Comparison of ENCODE assay signal across 19 cellular contexts in the genomic region with DNA sequence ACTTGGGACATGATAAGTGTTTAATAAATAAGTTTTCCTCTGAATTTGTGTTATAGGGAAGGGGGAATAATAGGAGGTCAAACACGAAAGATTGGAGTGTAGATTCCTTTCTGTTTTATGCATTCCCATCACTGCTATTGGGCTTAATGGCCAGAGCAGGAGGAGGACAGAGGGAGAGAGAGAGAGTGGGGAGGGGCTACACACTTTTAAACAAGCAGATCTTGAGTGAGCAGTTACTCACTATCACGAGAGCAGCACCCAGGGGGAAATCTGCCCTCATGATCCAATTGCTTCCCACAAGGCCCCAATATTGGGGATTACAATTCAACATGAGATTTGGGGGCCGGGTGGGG.
A peak's percentile ranks its signal among the peaks of the same experiment; 100 is the strongest.
DNase-seq lines count a peak whose midpoint lies in the region; ATAC-seq and TF ChIP-seq lines count a peak whose summit lies in the region.
"Had no signal": no experiment of that assay in that cellular context is flagged by ENCODE, and none has a peak within 500 bp of the region (broad histone marks: within the 10 kb centered on the region; RNA-seq: fewer than 3 reads in every experiment).

No MANE protein-coding gene starts in this region.

- H3K27me3 ChIP-seq in HUES48 (ENCODE audit: control insufficient read depth, insufficient read depth, low read length) (no peaks in the 10 kb centered on the region), iPS-18a (ENCODE audit: control insufficient read depth, insufficient read depth, low read length) (no peaks in the 10 kb centered on the region), vagina (no peaks in the 10 kb centered on the region)
- H3K27me3 ChIP-seq: BLaER1 treated with 17β-estradiol and CSF1 and Interleukin-3, amounts not matched to agents 10 nM and 100 nM had no signal

- H3K36me3 ChIP-seq in HUES48 (ENCODE audit: control insufficient read depth, insufficient read depth, low read length) (no peaks in the 10 kb centered on the region), iPS-18a (ENCODE audit: control insufficient read depth, low read depth, low read length) (no peaks in the 10 kb centered on the region), vagina (no peaks in the 10 kb centered on the region)
- H3K36me3 ChIP-seq: BLaER1 treated with 17β-estradiol and CSF1 and Interleukin-3, amounts not matched to agents 10 nM and 100 nM had no signal

- peak; percentile 72 for ATAC-seq in WTC11
- ATAC-seq: A549; CD8-positive, alpha-beta T cell; HepG2 had no signal

- H3K4me1 ChIP-seq in HUES48 (ENCODE audit: control insufficient read depth, insufficient read depth, low read length), result peaks cover 46% of the 10 kb centered on the region
- H3K4me1 ChIP-seq in iPS-18a (ENCODE audit: control insufficient read depth, low read depth, low read length), result peaks cover 44% of the 10 kb centered on the region
- no peaks in the 10 kb centered on the region for H3K4me1 ChIP-seq in vagina
- H3K4me1 ChIP-seq: A549; BLaER1 treated with 17β-estradiol and CSF1 and Interleukin-3, amounts not matched to agents 10 nM and 100 nM had no signal

- TF ChIP-seq POLR2A in vagina (IDR thresholded peaks at IDR 0.05), result no peak

- H3K9me3 Mint-ChIP-seq in WTC11, result no peaks in the 10 kb centered on the region
- no peaks in the 10 kb centered on the region for H3K9me3 Mint-ChIP-seq in activated T-helper 2 cell treated with anti-CD3 and anti-CD28 coated beads, Interferon-gamma antibody, Interleukin-2, Interleukin-4, amounts not matched to agents 10 μg/mL and 5 μg/mL and 100 μg/mL, durations not matched to agents 14 hours and 24 hours and 36 hours

- H3K4me3 ChIP-seq in HUES48 (ENCODE audit: low read depth, low read length) (peak overlapping the region; percentile 44; the same call in 1 of the 2 replicates), iPS-18a (ENCODE audit: low read length) (peak overlapping the region; percentile 23), vagina (no peak overlapping the region)
- H3K4me3 ChIP-seq: A549; BLaER1 treated with 17β-estradiol and CSF1 and Interleukin-3, amounts not matched to agents 10 nM and 100 nM; GM23248 had no signal

- POLR2A ChIA-PET in WTC11 (lab: Charles Lee), result no interaction called here

- intact Hi-C loops in activated T-helper 2 cell treated with anti-CD3 and anti-CD28 coated beads, Interferon-gamma antibody, Interleukin-2, Interleukin-4, amounts not matched to agents 10 μg/mL and 5 μg/mL and 100 μg/mL, durations not matched to agents 14 hours and 24 hours and 36 hours (cut with micrococcal nuclease), result no loop called here
- intact Hi-C loops in vagina (cut with DNase I), result no loop called here

- no peak overlapping the region; the same call in 1 of the 2 replicates for H3K27ac Mint-ChIP-seq in WTC11
- H3K27ac Mint-ChIP-seq in activated T-helper 2 cell treated with anti-CD3 and anti-CD28 coated beads, Interferon-gamma antibody, Interleukin-2, Interleukin-4, amounts not matched to agents 10 μg/mL and 5 μg/mL and 100 μg/mL, durations not matched to agents 14 hours and 24 hours and 36 hours, result no peak overlapping the region
- H3K27ac Mint-ChIP-seq: CD8-positive, alpha-beta T cell; IgD-negative memory B cell had no signal

- H3K4me1 Mint-ChIP-seq in WTC11, result peaks cover 45% of the 10 kb centered on the region
- no peaks in the 10 kb centered on the region for H3K4me1 Mint-ChIP-seq in activated T-helper 2 cell treated with anti-CD3 and anti-CD28 coated beads, Interferon-gamma antibody, Interleukin-2, Interleukin-4, amounts not matched to agents 10 μg/mL and 5 μg/mL and 100 μg/mL, durations not matched to agents 14 hours and 24 hours and 36 hours (ENCODE audit: low read depth)
- H3K4me1 Mint-ChIP-seq: IgD-negative memory B cell had no signal

- H3K9me3 ChIP-seq in HUES48 (ENCODE audit: control insufficient read depth, insufficient read depth, low read length) (no peaks in the 10 kb centered on the region), iPS-18a (ENCODE audit: control insufficient read depth, low read depth, low read length) (no peaks in the 10 kb centered on the region), vagina (no peaks in the 10 kb centered on the region)
- H3K9me3 ChIP-seq: A549; BLaER1 treated with 17β-estradiol and CSF1 and Interleukin-3, amounts not matched to agents 10 nM and 100 nM had no signal

- no peak overlapping the region for H3K4me3 Mint-ChIP-seq in WTC11
- no peak overlapping the region for H3K4me3 Mint-ChIP-seq in activated T-helper 2 cell treated with anti-CD3 and anti-CD28 coated beads, Interferon-gamma antibody, Interleukin-2, Interleukin-4, amounts not matched to agents 10 μg/mL and 5 μg/mL and 100 μg/mL, durations not matched to agents 14 hours and 24 hours and 36 hours (ENCODE audit: low read depth)
- H3K4me3 Mint-ChIP-seq: CD8-positive, alpha-beta T cell; IgD-negative memory B cell had no signal

- H3K27ac ChIP-seq in HUES48 (ENCODE audit: low read depth, low read length) (peak overlapping the region; percentile 90), iPS-18a (ENCODE audit: low read length) (peak overlapping the region; percentile 72), vagina (no peak overlapping the region)
- H3K27ac ChIP-seq: 22Rv1; A549; BLaER1 treated with 17β-estradiol and CSF1 and Interleukin-3, amounts not matched to agents 10 nM and 100 nM; GM23248 had no signal

- DNase-seq in ELF-1 (ENCODE audit: low read depth, low spot score) (peak; percentile 41), WTC11 (ENCODE audit: low spot score) (no peak), NCI-H1436 treated with DMSO at 0.1 percent for 48 hours (lab: John Stamatoyannopoulos, UW) (no peak), vagina (ENCODE audit: extremely low spot score in 2 of 2) (no peak), SKM-1 (lab: John Stamatoyannopoulos, UW; ENCODE audit: unreplicated experiment) (no peak)
- DNase-seq in activated T-helper 2 cell treated with anti-CD3 and anti-CD28 coated beads, Interferon-gamma antibody, Interleukin-2, Interleukin-4, amounts not matched to agents 10 μg/mL and 5 μg/mL and 100 μg/mL, durations not matched to agents 14 hours and 24 hours and 36 hours (ENCODE audit: low spot score), result no peak
- DNase-seq: Calu3; CD8-positive, alpha-beta T cell; DMS79 treated with DMSO at 0.1 percent for 48 hours; GM23248; H7; KBM-7 had no signal

- no peaks in the 10 kb centered on the region for H3K27me3 Mint-ChIP-seq in WTC11 (ENCODE audit: low read depth)
- no peaks in the 10 kb centered on the region for H3K27me3 Mint-ChIP-seq in activated T-helper 2 cell treated with anti-CD3 and anti-CD28 coated beads, Interferon-gamma antibody, Interleukin-2, Interleukin-4, amounts not matched to agents 10 μg/mL and 5 μg/mL and 100 μg/mL, durations not matched to agents 14 hours and 24 hours and 36 hours (ENCODE audit: low read depth)

- no peak for TF ChIP-seq CTCF in WTC11 (IDR thresholded peaks at IDR 0.05)
- no peak for TF ChIP-seq CTCF in vagina (IDR thresholded peaks at IDR 0.05)

- peaks cover 18% of the 10 kb centered on the region for H3K36me3 Mint-ChIP-seq in WTC11
- H3K36me3 Mint-ChIP-seq in activated T-helper 2 cell treated with anti-CD3 and anti-CD28 coated beads, Interferon-gamma antibody, Interleukin-2, Interleukin-4, amounts not matched to agents 10 μg/mL and 5 μg/mL and 100 μg/mL, durations not matched to agents 14 hours and 24 hours and 36 hours (ENCODE audit: low read depth), result no peaks in the 10 kb centered on the region
- H3K36me3 Mint-ChIP-seq: CD8-positive, alpha-beta T cell; IgD-negative memory B cell had no signal

- CTCF ChIA-PET in WTC11 (lab: Charles Lee), result interaction anchor here (0.9 kb wide), 1 partner anchor 18 kb away, joined by 3 read pairs; no protein-coding TSS in a partner anchor

- H3K9ac ChIP-seq in HUES48 (ENCODE audit: low read depth, low read length) (peak overlapping the region; percentile 66), iPS-18a (ENCODE audit: low read length) (peak overlapping the region; percentile 22)
- H3K9ac ChIP-seq: BLaER1 treated with 17β-estradiol and CSF1 and Interleukin-3, amounts not matched to agents 10 nM and 100 nM; GM23248 had no signal

TF ChIP-seq in WTC11, 78 proteins besides CTCF, POLR2A, EP300 and RAD21 (continues in another document):
- TF ChIP-seq, protein P1, sequence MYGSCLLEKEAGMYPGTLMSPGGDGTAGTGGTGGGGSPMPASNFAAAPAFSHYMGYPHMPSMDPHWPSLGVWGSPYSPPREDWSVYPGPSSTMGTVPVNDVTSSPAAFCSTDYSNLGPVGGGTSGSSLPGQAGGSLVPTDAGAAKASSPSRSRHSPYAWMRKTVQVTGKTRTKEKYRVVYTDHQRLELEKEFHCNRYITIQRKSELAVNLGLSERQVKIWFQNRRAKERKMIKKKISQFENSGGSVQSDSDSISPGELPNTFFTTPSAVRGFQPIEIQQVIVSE (CRISPR knock-in tag; IDR thresholded peaks at IDR 0.05; ENCODE audit: borderline replicate concordance), result no peak
- TF ChIP-seq, protein P2, sequence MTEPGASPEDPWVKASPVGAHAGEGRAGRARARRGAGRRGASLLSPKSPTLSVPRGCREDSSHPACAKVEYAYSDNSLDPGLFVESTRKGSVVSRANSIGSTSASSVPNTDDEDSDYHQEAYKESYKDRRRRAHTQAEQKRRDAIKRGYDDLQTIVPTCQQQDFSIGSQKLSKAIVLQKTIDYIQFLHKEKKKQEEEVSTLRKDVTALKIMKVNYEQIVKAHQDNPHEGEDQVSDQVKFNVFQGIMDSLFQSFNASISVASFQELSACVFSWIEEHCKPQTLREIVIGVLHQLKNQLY (CRISPR knock-in tag; IDR thresholded peaks at IDR 0.05), result no peak

Comparison
In these comparisons a context has a peak if more than half of its experiments do, and no peak if none do; other contexts are left out.
1. H3K4me3 ChIP-seq: peak in HUES48 (single experiment) and iPS-18a (single experiment); none in vagina (0 of 2).